In genomic region chr19:48553676-48554384, GRCh38 we compare ENCODE assay signal across 10 cellular contexts. TPM values are rescaled to one million over a fixed set of nuclear protein-coding genes. Genes with fewer than 3 reads are reported as not detected.
DNase-seq lines count a peak whose midpoint lies in the region; ATAC-seq and TF ChIP-seq lines count a peak whose summit lies in the region.
"Had no signal": no experiment of that assay in that cellular context is flagged by ENCODE, and none has a peak within 500 bp of the region (broad histone marks: within the 10 kb centered on the region; RNA-seq: fewer than 3 reads in every experiment).

No MANE protein-coding gene starts in this region.

- H3K36me3 ChIP-seq in HEK293 (ENCODE audit: control insufficient read depth in 2 of 2, insufficient read depth in 1 of 2, low read length in 2 of 2): no peaks in the 10 kb centered on the region
- no peaks in the 10 kb centered on the region for H3K36me3 ChIP-seq in smooth muscle cell (ENCODE audit: low read depth)

- H3K36me3 Mint-ChIP-seq in activated CD8-positive, alpha-beta T cell treated with anti-CD3 and anti-CD28 coated beads for 36 hours (ENCODE audit: low read depth): no peaks in the 10 kb centered on the region
- H3K36me3 Mint-ChIP-seq: naive B cell had no signal

- DNase-seq in RPMI7951 (ENCODE audit: low read depth): peak; percentile 97
- DNase-seq in glomerular visceral epithelial cell (ENCODE audit: extremely low spot score): peak; percentile 80
- DNase-seq in smooth muscle cell (lab: John Stamatoyannopoulos, UW; ENCODE audit: unreplicated experiment): no peak
- DNase-seq in GOT3 (lab: John Stamatoyannopoulos, UW): no peak
- DNase-seq in activated CD8-positive, alpha-beta T cell treated with anti-CD3 and anti-CD28 coated beads for 36 hours: no peak
- DNase-seq: naive B cell; stimulated activated naive CD4-positive, alpha-beta T cell treated with Interleukin-2 at 50 U/mL for 16 hours had no signal

- H3F3A ChIP-seq in smooth muscle cell (ENCODE audit: low read depth): peaks cover 25% of the 10 kb centered on the region

- no peaks in the 10 kb centered on the region for H3K4me1 Mint-ChIP-seq in activated CD8-positive, alpha-beta T cell treated with anti-CD3 and anti-CD28 coated beads for 36 hours (ENCODE audit: low read depth)
- H3K4me1 Mint-ChIP-seq: naive B cell had no signal

- TF ChIP-seq CTCF in HEK293 (tag by site-specific recombination; IDR thresholded peaks at IDR 0.05) (no peak), smooth muscle cell (IDR thresholded peaks at IDR 0.05; ENCODE audit: borderline replicate concordance, insufficient read depth, poor library complexity, severe bottlenecking) (no peak)
- no peak for TF ChIP-seq CTCF in activated CD8-positive, alpha-beta T cell treated with anti-CD3 and anti-CD28 coated beads for 36 hours (IDR thresholded peaks at IDR 0.05)

- H3K4me3 Mint-ChIP-seq in activated CD8-positive, alpha-beta T cell treated with anti-CD3 and anti-CD28 coated beads for 36 hours: no peak overlapping the region
- H3K4me3 Mint-ChIP-seq: naive B cell had no signal

- H3K9ac ChIP-seq in smooth muscle cell (ENCODE audit: low read depth): no peak overlapping the region

- H2AFZ ChIP-seq in smooth muscle cell (ENCODE audit: low read depth): no peak overlapping the region

- no peaks in the 10 kb centered on the region for H4K20me1 ChIP-seq in smooth muscle cell (ENCODE audit: low read depth)

- H3K4me2 ChIP-seq in smooth muscle cell: peak overlapping the region; percentile 29

- POLR2A ChIA-PET in HEK293 (lab: Yijun Ruan, JAX): interaction anchor here (0.6 to 1.4 kb wide), 12 partner anchors 12 to 1121 kb away, joined by 3 to 6 read pairs (median 4); partner anchors contain the start of gene SPHK2
- POLR2A ChIA-PET in activated CD8-positive, alpha-beta T cell treated with anti-CD3 and anti-CD28 coated beads for 36 hours (lab: Charles Lee): no interaction called here

- CTCF ChIA-PET in HEK293 (lab: Yijun Ruan, JAX): interaction anchor here (0.6 to 1.8 kb wide), 5 partner anchors 27 to 494 kb away, joined by 3 to 7 read pairs (median 3); no protein-coding TSS in a partner anchor
- CTCF ChIA-PET in activated CD8-positive, alpha-beta T cell treated with anti-CD3 and anti-CD28 coated beads for 36 hours (lab: Charles Lee): interaction anchor here (0.6 to 0.7 kb wide), 2 partner anchors 65 to 147 kb away, joined by 3 read pairs; no protein-coding TSS in a partner anchor

- H3K27ac Mint-ChIP-seq in activated CD8-positive, alpha-beta T cell treated with anti-CD3 and anti-CD28 coated beads for 36 hours: no peak overlapping the region

- H3K9me3 Mint-ChIP-seq in activated CD8-positive, alpha-beta T cell treated with anti-CD3 and anti-CD28 coated beads for 36 hours: no peaks in the 10 kb centered on the region
- H3K9me3 Mint-ChIP-seq: naive B cell had no signal

- no peaks in the 10 kb centered on the region for H3K79me2 ChIP-seq in smooth muscle cell (ENCODE audit: low read depth)

- ATAC-seq in HG02981 (IDR thresholded peaks at IDR 0.05; ENCODE audit: unreplicated experiment) (no peak), HG03442 (IDR thresholded peaks at IDR 0.05; ENCODE audit: unreplicated experiment) (no peak)
- no peak for ATAC-seq in activated CD8-positive, alpha-beta T cell treated with anti-CD3 and anti-CD28 coated beads for 36 hours

- H3K4me1 ChIP-seq in HEK293 (ENCODE audit: control insufficient read depth, insufficient read depth, low read length) (peaks cover 3% of the 10 kb centered on the region; the same call in 1 of the 2 replicates), smooth muscle cell (ENCODE audit: low read depth) (peaks cover 3% of the 10 kb centered on the region)

- H3K27me3 ChIP-seq in smooth muscle cell (ENCODE audit: low read depth): no peaks in the 10 kb centered on the region

- H3K4me3 ChIP-seq in HEK293 (ENCODE audit: low read depth, low read length) (no peak overlapping the region), smooth muscle cell (no peak overlapping the region)

- H3K27me3 Mint-ChIP-seq in activated CD8-positive, alpha-beta T cell treated with anti-CD3 and anti-CD28 coated beads for 36 hours: peaks cover 2% of the 10 kb centered on the region

- H3K27ac ChIP-seq in HEK293 (ENCODE audit: extremely low read depth, low read depth, low read length) (no peak overlapping the region), smooth muscle cell (ENCODE audit: low read depth) (no peak overlapping the region)

- intact Hi-C loops in activated CD8-positive, alpha-beta T cell treated with anti-CD3 and anti-CD28 coated beads for 36 hours (cut with micrococcal nuclease): no loop called here

- H3K9me3 ChIP-seq in HEK293 (ENCODE audit: control insufficient read depth, insufficient read depth, low read depth, low read length) (no peaks in the 10 kb centered on the region), smooth muscle cell (replicated peaks; ENCODE audit: low read depth) (no peaks in the 10 kb centered on the region)

- 4% methylated on average over 15 of the region's 18 CpGs for WGBS in smooth muscle cell (ENCODE audit: low lambda C conversion rate)

TF ChIP-seq in HEK293, 187 proteins besides CTCF, POLR2A, EP300 and RAD21 (continues in another document):
- TF ChIP-seq ZNF174 (tag by site-specific recombination; IDR thresholded peaks at IDR 0.05) (no peak), GLIS1 (tag by site-specific recombination; IDR thresholded peaks at IDR 0.05) (peak; percentile 99), ZNF211 (tag by site-specific recombination; IDR thresholded peaks at IDR 0.05; ENCODE audit: low read depth) (no peak), ZBTB17 (tag by site-specific recombination; IDR thresholded peaks at IDR 0.05) (peak; percentile 25; the same call in 1 of the 2 replicates), ZNF629 (tag by site-specific recombination; IDR thresholded peaks at IDR 0.05) (peak; percentile 54; the same call in 1 of the 2 replicates), ZBTB8A (tag by site-specific recombination; IDR thresholded peaks at IDR 0.05) (peak; percentile 23; the same call in 1 of the 2 replicates), ZNF19 (tag by site-specific recombination; IDR thresholded peaks at IDR 0.05; ENCODE audit: low read depth) (no peak), GLIS2 (tag by site-specific recombination; IDR thresholded peaks at IDR 0.05) (peak; percentile 81), ZNF768 (tag by site-specific recombination; IDR thresholded peaks at IDR 0.05) (peak; percentile 91), SCRT2 (tag by site-specific recombination; IDR thresholded peaks at IDR 0.05) (no peak), ZNF670 (tag by site-specific recombination; IDR thresholded peaks at IDR 0.05; ENCODE audit: low read depth) (no peak), ZNF777 (tag by site-specific recombination; IDR thresholded peaks at IDR 0.05; ENCODE audit: borderline replicate concordance) (no peak)
- TF ChIP-seq, protein P1, sequence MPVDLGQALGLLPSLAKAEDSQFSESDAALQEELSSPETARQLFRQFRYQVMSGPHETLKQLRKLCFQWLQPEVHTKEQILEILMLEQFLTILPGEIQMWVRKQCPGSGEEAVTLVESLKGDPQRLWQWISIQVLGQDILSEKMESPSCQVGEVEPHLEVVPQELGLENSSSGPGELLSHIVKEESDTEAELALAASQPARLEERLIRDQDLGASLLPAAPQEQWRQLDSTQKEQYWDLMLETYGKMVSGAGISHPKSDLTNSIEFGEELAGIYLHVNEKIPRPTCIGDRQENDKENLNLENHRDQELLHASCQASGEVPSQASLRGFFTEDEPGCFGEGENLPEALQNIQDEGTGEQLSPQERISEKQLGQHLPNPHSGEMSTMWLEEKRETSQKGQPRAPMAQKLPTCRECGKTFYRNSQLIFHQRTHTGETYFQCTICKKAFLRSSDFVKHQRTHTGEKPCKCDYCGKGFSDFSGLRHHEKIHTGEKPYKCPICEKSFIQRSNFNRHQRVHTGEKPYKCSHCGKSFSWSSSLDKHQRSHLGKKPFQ (tag by site-specific recombination; IDR thresholded peaks at IDR 0.05): no peak
- TF ChIP-seq, protein P2, sequence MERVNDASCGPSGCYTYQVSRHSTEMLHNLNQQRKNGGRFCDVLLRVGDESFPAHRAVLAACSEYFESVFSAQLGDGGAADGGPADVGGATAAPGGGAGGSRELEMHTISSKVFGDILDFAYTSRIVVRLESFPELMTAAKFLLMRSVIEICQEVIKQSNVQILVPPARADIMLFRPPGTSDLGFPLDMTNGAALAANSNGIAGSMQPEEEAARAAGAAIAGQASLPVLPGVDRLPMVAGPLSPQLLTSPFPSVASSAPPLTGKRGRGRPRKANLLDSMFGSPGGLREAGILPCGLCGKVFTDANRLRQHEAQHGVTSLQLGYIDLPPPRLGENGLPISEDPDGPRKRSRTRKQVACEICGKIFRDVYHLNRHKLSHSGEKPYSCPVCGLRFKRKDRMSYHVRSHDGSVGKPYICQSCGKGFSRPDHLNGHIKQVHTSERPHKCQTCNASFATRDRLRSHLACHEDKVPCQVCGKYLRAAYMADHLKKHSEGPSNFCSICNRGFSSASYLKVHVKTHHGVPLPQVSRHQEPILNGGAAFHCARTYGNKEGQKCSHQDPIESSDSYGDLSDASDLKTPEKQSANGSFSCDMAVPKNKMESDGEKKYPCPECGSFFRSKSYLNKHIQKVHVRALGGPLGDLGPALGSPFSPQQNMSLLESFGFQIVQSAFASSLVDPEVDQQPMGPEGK (tag by site-specific recombination; IDR thresholded peaks at IDR 0.05): peak; percentile 72; the same call in 1 of the 2 replicates

RNA-seq across cellular contexts. Expression of gene SULT2B1, which starts 1.9 kb away (rescaled TPM):
- total RNA-seq in RPMI7951 (2014; rRNA removed; shearing (Covaris generic)): 0.39 TPM in 1 of 2 replicates, not detected in the other
- total RNA-seq in smooth muscle cell: 1.7 TPM in 1 of 2 replicates, not detected in the other
- 0.13 and 2.3 TPM in 2 replicates for polyA plus RNA-seq in smooth muscle cell
- not detected for total RNA-seq in activated CD8-positive, alpha-beta T cell treated with anti-CD3 and anti-CD28 coated beads for 36 hours

RNA-seq across cellular contexts. Expression of gene LMTK3, which starts 42.2 kb away (rescaled TPM):
- not detected in 2 replicates for total RNA-seq in RPMI7951 (2014; rRNA removed; shearing (Covaris generic))
- total RNA-seq in smooth muscle cell: 1.1 and 3.1 TPM in 2 replicates
- polyA plus RNA-seq in smooth muscle cell: 0.66 and 1.8 TPM in 2 replicates
- total RNA-seq in activated CD8-positive, alpha-beta T cell treated with anti-CD3 and anti-CD28 coated beads for 36 hours: 1 to 10 TPM; 3.4 to 4.0 TPM

RNA-seq across cellular contexts. Expression of gene SPACA4, which starts 52.7 kb away (rescaled TPM):
- total RNA-seq in RPMI7951 (2014; rRNA removed; shearing (Covaris generic)): not detected in 2 replicates
- total RNA-seq in smooth muscle cell: not detected in 2 replicates
- 0.43 TPM in 1 of 2 replicates, not detected in the other for polyA plus RNA-seq in smooth muscle cell
- not detected for total RNA-seq in activated CD8-positive, alpha-beta T cell treated with anti-CD3 and anti-CD28 coated beads for 36 hours

Comparison
In these comparisons a context has a peak if more than half of its experiments do, and no peak if none do; other contexts are left out.
1. DNase-seq: peak in RPMI7951 (single experiment) and glomerular visceral epithelial cell (single experiment); none in smooth muscle cell (single experiment), GOT3 (single experiment) and activated CD8-positive, alpha-beta T cell treated with anti-CD3 and anti-CD28 coated beads for 36 hours (single experiment).